Comparison of ENCODE assay signal across 8 cellular contexts in the genomic region with DNA sequence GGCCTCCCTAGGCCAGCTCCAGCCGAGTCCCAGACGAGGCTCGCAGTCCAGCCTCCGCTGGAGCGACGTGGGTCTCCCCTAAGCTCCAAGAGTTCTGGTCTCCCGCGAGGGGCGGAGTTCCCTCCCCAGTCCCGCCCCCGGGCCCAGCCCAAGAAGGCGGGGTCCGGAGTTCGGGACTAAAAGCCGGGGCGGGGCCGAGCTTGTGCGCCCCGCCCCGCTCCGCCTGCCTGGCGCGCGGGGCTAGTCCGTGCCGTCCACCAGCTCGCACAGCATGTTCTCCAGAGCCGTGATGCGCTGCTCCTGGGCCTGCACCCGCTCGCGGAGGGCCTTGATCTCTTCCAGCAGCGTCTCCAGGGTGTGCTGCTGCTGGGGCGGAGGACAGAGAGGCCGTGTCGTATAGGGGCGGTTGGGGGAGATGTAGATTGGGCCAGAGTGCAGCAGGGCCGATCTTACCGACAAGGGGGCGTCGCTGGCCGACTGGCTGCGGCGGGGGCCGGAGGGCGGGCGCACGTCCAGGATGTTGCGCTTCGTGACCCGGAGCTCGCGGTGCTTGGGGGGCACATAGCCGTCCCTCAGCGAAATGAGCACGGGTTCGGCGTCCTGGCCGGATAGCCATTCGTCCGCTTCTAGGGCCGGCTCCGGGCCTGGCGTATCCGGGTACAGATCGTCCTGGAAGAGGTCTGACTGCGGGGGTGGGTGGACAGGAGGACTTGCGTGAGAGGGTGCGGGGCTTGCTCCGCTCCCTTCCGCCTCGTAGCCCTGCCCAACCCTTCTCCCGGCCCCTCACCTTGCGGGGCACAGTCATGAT. TPM values are rescaled to one million over a fixed set of nuclear protein-coding genes. Genes with fewer than 3 reads are reported as not detected.
DNase-seq lines count a peak whose midpoint lies in the region; ATAC-seq and TF ChIP-seq lines count a peak whose summit lies in the region.

No MANE protein-coding gene starts in this region.

- H3K27me3 ChIP-seq in HUES64 (ENCODE audit: insufficient read depth, low read length) = peaks cover 69% of the 10 kb centered on the region
- no peaks in the 10 kb centered on the region for H3K27me3 ChIP-seq in psoas muscle (ENCODE audit: insufficient read depth in 3 of 3, low read length in 2 of 3)

- H3K4me1 ChIP-seq in HUES64 (ENCODE audit: insufficient read depth, low read length) (peaks cover 19% of the 10 kb centered on the region), psoas muscle (peaks cover 66% of the 10 kb centered on the region)

- DNase-seq in T-helper 22 cell (ENCODE audit: low read depth) = peak; percentile 76
- peak in 54 of 58 donors; percentile 36 to 94 (median 84) for DNase-seq in anterior cingulate cortex (lab: John Stamatoyannopoulos, UW)
- DNase-seq in left ventricle myocardium superior = peak; percentile 92
- DNase-seq in psoas muscle = peak; percentile 90 to 93
- peak; percentile 79 for DNase-seq in ureter (ENCODE audit: low spot score)

- TF ChIP-seq CTCF in 22Rv1 (IDR thresholded peaks at IDR 0.05) (no peak), psoas muscle (IDR thresholded peaks at IDR 0.05) (no peak)

- ATAC-seq in GM18909 (IDR thresholded peaks at IDR 0.05; ENCODE audit: poor library complexity, unreplicated experiment) (peak; percentile 57), left ventricle myocardium superior (peak; percentile 60), psoas muscle (peak; percentile 19 to 43 (median 32))

- H3K27ac ChIP-seq in 22Rv1 (peak overlapping the region; percentile 70), HUES64 (ENCODE audit: low read depth, low read length) (no peak overlapping the region), psoas muscle (peak overlapping the region; percentile 69)

- H3K9ac ChIP-seq in HUES64 (ENCODE audit: low read depth, low read length) = 0 out of 2 replicates have a peak overlapping the region, but pooled peaks have one; percentile 33

- H3K9me3 ChIP-seq in HUES64 (ENCODE audit: insufficient read depth, low read depth, low read length) (no peaks in the 10 kb centered on the region), psoas muscle (no peaks in the 10 kb centered on the region)

- H3K36me3 ChIP-seq in HUES64 (ENCODE audit: insufficient read depth, low read length) (no peaks in the 10 kb centered on the region), psoas muscle (ENCODE audit: insufficient read depth in 1 of 2, low read depth in 1 of 2) (peaks cover 0 to 17% of the 10 kb centered on the region in 2 donors)

- 3% methylated on average over 74 of the region's 74 CpGs for WGBS in HUES64
- WGBS in psoas muscle, 3 donors = 14 to 27% (median 15%) methylated on average over 72 to 74 of the region's 74 CpGs

- intact Hi-C loops in left ventricle myocardium superior (cut with micrococcal nuclease) (no loop called here), psoas muscle (cut with DNase I) (loop anchor here in 1 of 2 donors (2.0 kb wide), 1 partner anchor 35 kb away; no protein-coding TSS in a partner anchor)

- H3K4me3 ChIP-seq in HUES64 (ENCODE audit: low read length) = peak overlapping the region; percentile 65
- H3K4me3 ChIP-seq in psoas muscle = peak overlapping the region; percentile 53

RNA-seq across cellular contexts. Expression of gene CORO6, which starts 7.0 kb away (rescaled TPM):
- polyA plus RNA-seq in HUES64 (2013, experiment 1 of 2) = 1.1 TPM
- polyA plus RNA-seq in HUES64 (2013, experiment 2 of 2) = 2.1 TPM
- total RNA-seq in left ventricle myocardium superior = 104 TPM
- 100 to 1,000 TPM; 478 to 710 (median 557) TPM for total RNA-seq in psoas muscle
- polyA plus RNA-seq in psoas muscle = 100 to 1,000 TPM; 182 to 495 (median 236) TPM
- total RNA-seq in ureter = 23.3 TPM

RNA-seq across cellular contexts. Expression of gene ANKRD13B, which starts 22.8 kb away (rescaled TPM):
- 12.1 TPM for polyA plus RNA-seq in HUES64 (2013, experiment 1 of 2)
- 12.9 TPM for polyA plus RNA-seq in HUES64 (2013, experiment 2 of 2)
- total RNA-seq in left ventricle myocardium superior (8.3 TPM), psoas muscle (10 to 100 TPM in 1 of 4 donors, 1 to 10 TPM in 3; 6.4 to 14.8 (median 6.8) TPM), ureter (7.7 TPM)
- polyA plus RNA-seq in psoas muscle = 10 to 100 TPM in 1 of 3 donors, 1 to 10 TPM in 2; 5.4 to 10.7 (median 9.7) TPM

RNA-seq across cellular contexts. Expression of gene GIT1, which starts 26.2 kb away (rescaled TPM):
- polyA plus RNA-seq in HUES64 (2013, experiment 1 of 2) = 32.9 TPM
- polyA plus RNA-seq in HUES64 (2013, experiment 2 of 2) = 36.4 TPM
- total RNA-seq in left ventricle myocardium superior (31.5 TPM), psoas muscle (10 to 100 TPM; 26.4 to 39.4 (median 31.5) TPM), ureter (37.1 TPM)
- 10 to 100 TPM; 24.3 to 46.0 (median 35.2) TPM for polyA plus RNA-seq in psoas muscle

RNA-seq across cellular contexts. Expression of gene TP53I13, which starts 47.2 kb away (rescaled TPM):
- polyA plus RNA-seq in HUES64 (2013, experiment 1 of 2) = 12.2 TPM
- polyA plus RNA-seq in HUES64 (2013, experiment 2 of 2) = 17.8 TPM
- total RNA-seq in left ventricle myocardium superior (40.1 TPM), psoas muscle (10 to 100 TPM; 13.3 to 20.9 (median 17.7) TPM), ureter (44.6 TPM)
- polyA plus RNA-seq in psoas muscle = 10 to 100 TPM; 30.6 to 46.1 (median 42.6) TPM

RNA-seq across cellular contexts. Expression of gene ABHD15, which starts 48.9 kb away (rescaled TPM):
- polyA plus RNA-seq in HUES64 (2013, experiment 1 of 2) = 0.40 TPM
- 0.63 TPM for polyA plus RNA-seq in HUES64 (2013, experiment 2 of 2)
- total RNA-seq in left ventricle myocardium superior (6.4 TPM), psoas muscle (1 to 10 TPM; 2.3 to 2.8 (median 2.5) TPM), ureter (7.8 TPM)
- polyA plus RNA-seq in psoas muscle = 1 to 10 TPM; 1.6 to 7.9 (median 3.1) TPM
